ENCODE assay signal across 12 cellular contexts in the genomic region with DNA sequence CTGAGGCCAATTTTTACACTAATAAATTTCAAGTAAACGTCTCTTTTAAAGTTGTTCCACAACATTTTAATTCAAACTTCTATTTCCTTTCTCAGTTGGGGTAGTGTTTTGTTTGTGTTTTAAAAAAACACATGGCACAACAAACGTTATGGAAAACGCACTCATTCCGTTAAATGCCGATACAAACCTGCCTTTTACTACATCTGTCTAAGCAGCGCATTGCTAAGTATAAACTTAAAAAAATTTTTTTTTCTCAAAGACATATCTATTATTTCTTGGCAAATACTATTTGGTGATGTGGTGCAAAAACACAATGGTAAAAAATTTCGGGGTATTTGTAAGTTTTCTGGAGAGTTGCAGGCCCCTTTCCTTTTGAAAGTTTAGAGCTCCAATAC. TPM values are rescaled to one million over a fixed set of nuclear protein-coding genes. Genes with fewer than 3 reads are reported as not detected.
DNase-seq lines count a peak whose midpoint lies in the region; ATAC-seq and TF ChIP-seq lines count a peak whose summit lies in the region.
"Had no signal": no experiment of that assay in that cellular context is flagged by ENCODE, and none has a peak within 500 bp of the region (broad histone marks: within the 10 kb centered on the region; RNA-seq: fewer than 3 reads in every experiment).

No MANE protein-coding gene starts in this region.

- H3K9me3 ChIP-seq in NT2/D1 (ENCODE audit: insufficient read depth, low read length) (no peaks in the 10 kb centered on the region), fibroblast of lung (ENCODE audit: control insufficient read depth, insufficient read depth, low read depth, low read length) (no peaks in the 10 kb centered on the region), trophoblast cell (ENCODE audit: insufficient read depth, low read depth, low read length) (no peaks in the 10 kb centered on the region)

- peaks cover 34% of the 10 kb centered on the region for H3K79me1 ChIP-seq in trophoblast cell (ENCODE audit: low read length)

- no peak overlapping the region for H4K8ac ChIP-seq in trophoblast cell (ENCODE audit: low read depth, low read length)

- no peak overlapping the region for H2BK12ac ChIP-seq in trophoblast cell (ENCODE audit: low read length)

- H3K4me1 ChIP-seq in NT2/D1 (ENCODE audit: insufficient read depth, insufficient read length) (no peaks in the 10 kb centered on the region), fibroblast of lung (ENCODE audit: control insufficient read depth, extremely low read depth, insufficient read depth, low read length) (no peaks in the 10 kb centered on the region), trophoblast cell (ENCODE audit: control insufficient read depth in 1 of 2, insufficient read depth in 2 of 2, low read length in 2 of 2) (peaks cover 0 to 2% of the 10 kb centered on the region in 2 experiments)

- no peak overlapping the region for H4K12ac ChIP-seq in trophoblast cell (ENCODE audit: low read depth, low read length)

- TF ChIP-seq CTCF in AG10803 (conservative IDR thresholded peaks at IDR 0.05; ENCODE audit: low read length): no peak
- no peak for TF ChIP-seq CTCF in fibroblast of lung (conservative IDR thresholded peaks at IDR 0.05 in 1 of 2, IDR thresholded peaks at IDR 0.05 in 1 of 2; ENCODE audit: low read depth in 1 of 2, low read length in 2 of 2)

- no peak overlapping the region for H3K14ac ChIP-seq in trophoblast cell (ENCODE audit: low read length)

- no CpG with 5 or more reads among the region's 7 CpGs for WGBS in trophoblast cell (ENCODE audit: extremely low coverage, insufficient coverage, insufficient read length)

- no peak overlapping the region for H3K4ac ChIP-seq in trophoblast cell (ENCODE audit: low read depth, low read length)

- no peak overlapping the region for H2AK5ac ChIP-seq in trophoblast cell (ENCODE audit: low read length)

- no peak overlapping the region for H2BK5ac ChIP-seq in trophoblast cell (ENCODE audit: low read depth, low read length, poor library complexity)

- H3K27me3 ChIP-seq in NT2/D1 (ENCODE audit: insufficient read depth, insufficient read length) (no peaks in the 10 kb centered on the region), fibroblast of lung (ENCODE audit: control insufficient read depth, insufficient read depth, low read length) (no peaks in the 10 kb centered on the region), trophoblast cell (ENCODE audit: insufficient read depth, low read length) (no peaks in the 10 kb centered on the region)

- H4K91ac ChIP-seq in trophoblast cell (ENCODE audit: low read depth, low read length): no peak overlapping the region

- H3K36me3 ChIP-seq in NT2/D1 (ENCODE audit: insufficient read depth, insufficient read length, low read length) (no peaks in the 10 kb centered on the region), fibroblast of lung (ENCODE audit: control insufficient read depth, insufficient read depth, low read length) (no peaks in the 10 kb centered on the region), trophoblast cell (ENCODE audit: control insufficient read depth in 1 of 2, insufficient read depth in 2 of 2, low read length in 2 of 2) (no peaks in the 10 kb centered on the region)

- no peaks in the 10 kb centered on the region for H3K79me2 ChIP-seq in fibroblast of lung (ENCODE audit: control insufficient read depth, insufficient read depth, low read length)
- H3K79me2 ChIP-seq in trophoblast cell (ENCODE audit: control insufficient read depth, insufficient read depth, low read length, poor library complexity): peaks cover 16% of the 10 kb centered on the region

- no peak for ATAC-seq in GM18520 (IDR thresholded peaks at IDR 0.05; ENCODE audit: unreplicated experiment)

- no peak overlapping the region for H3K18ac ChIP-seq in trophoblast cell (ENCODE audit: low read length)

- no peak for DNase-seq in AG10803 (ENCODE audit: low read depth)
- no peak for DNase-seq in NT2/D1 (ENCODE audit: low read depth, low spot score)
- DNase-seq in fibroblast of lung (ENCODE audit: low read depth in 2 of 2): no peak
- no peak for DNase-seq in trophoblast cell
- DNase-seq in activated CD4-positive, alpha-beta T cell treated with anti-CD3 and anti-CD28 coated beads for 48 hours: no peak
- DNase-seq in inferior parietal cortex (ENCODE audit: extremely low spot score): no peak
- DNase-seq in foreskin melanocyte: no peak
- DNase-seq: activated B cell treated with CpG ODN at 0.5 μM for 24 hours; Calu3; stimulated activated CD4-positive, alpha-beta T cell treated with anti-CD3 and anti-CD28 coated beads, Interleukin-1b, Interleukin-23, amount 100 ng/mL, for 48 hours had no signal

- H3K4me2 ChIP-seq in fibroblast of lung (ENCODE audit: extremely low read depth, insufficient read depth, low read length): peak overlapping the region; percentile 94
- H3K4me2 ChIP-seq in trophoblast cell (ENCODE audit: low read length): peak overlapping the region; percentile 100

- H2AFZ ChIP-seq in fibroblast of lung (ENCODE audit: low read length): no peak overlapping the region
- H2AFZ ChIP-seq in trophoblast cell (ENCODE audit: insufficient read depth, low read length, poor library complexity): no peak overlapping the region

- peak overlapping the region; percentile 30 for H2BK120ac ChIP-seq in trophoblast cell (ENCODE audit: insufficient read depth, low read length, poor library complexity)

- H3K27ac ChIP-seq in fibroblast of lung (ENCODE audit: insufficient read depth, low read length): no peak overlapping the region
- peak overlapping the region; percentile 100 for H3K27ac ChIP-seq in trophoblast cell (ENCODE audit: low read depth, low read length)

- H3K23ac ChIP-seq in trophoblast cell (ENCODE audit: low read length): no peak overlapping the region

- peak overlapping the region; percentile 72 for H3K4me3 ChIP-seq in AG10803 (ENCODE audit: low read length)
- peak overlapping the region; percentile 75 for H3K4me3 ChIP-seq in NT2/D1 (ENCODE audit: insufficient read length, low read depth)
- H3K4me3 ChIP-seq in fibroblast of lung (replicated peaks in 1 of 4; ENCODE audit: control extremely low read depth in 1 of 4, insufficient read depth in 1 of 4, low read depth in 3 of 4, low read length in 4 of 4): peak overlapping the region in 2 of 4 experiments; percentile 62 to 75
- H3K4me3 ChIP-seq in trophoblast cell (ENCODE audit: low read depth, low read length): no peak overlapping the region

- no peaks in the 10 kb centered on the region for H4K20me1 ChIP-seq in fibroblast of lung (ENCODE audit: control insufficient read depth, extremely low read depth, insufficient read depth, low read length)

- H3K9ac ChIP-seq in NT2/D1 (ENCODE audit: insufficient read length, low read depth): peak overlapping the region; percentile 96
- no peak overlapping the region for H3K9ac ChIP-seq in fibroblast of lung (ENCODE audit: insufficient read depth, low read length)
- H3K9ac ChIP-seq in trophoblast cell (ENCODE audit: low read length): no peak overlapping the region

RNA-seq across cellular contexts. Expression of gene SKIDA1, which starts 1.4 kb away (rescaled TPM):
- 0.50 and 0.51 TPM in 2 replicates for total RNA-seq in fibroblast of lung
- polyA plus RNA-seq in fibroblast of lung: 0.28 and 0.49 TPM in 2 replicates
- 0.16 and 0.73 TPM in 2 replicates for polyA plus RNA-seq in fibroblast of lung (2012)
- 0.15 and 1.1 TPM in 2 replicates for polyA minus RNA-seq in fibroblast of lung (ENCODE audit: low replicate concordance)
- polyA plus RNA-seq in trophoblast cell (2013): 27.4 and 28.4 TPM in 2 replicates
- polyA plus RNA-seq: IgD-negative memory B cell had no signal

RNA-seq across cellular contexts. Expression of gene MLLT10, which starts 9.9 kb away (rescaled TPM):
- total RNA-seq in fibroblast of lung: 33.1 and 56.3 TPM in 2 replicates
- polyA plus RNA-seq in fibroblast of lung: 25.1 and 25.6 TPM in 2 replicates
- 12.8 and 14.0 TPM in 2 replicates for polyA plus RNA-seq in fibroblast of lung (2012)
- polyA minus RNA-seq in fibroblast of lung (ENCODE audit: low replicate concordance): 12.3 and 26.8 TPM in 2 replicates
- polyA plus RNA-seq in trophoblast cell (2013): 53.9 and 56.9 TPM in 2 replicates
